In genomic region chr12:130816055-130816454, GRCh38 we compare ENCODE assay signal across 24 cellular contexts. TPM values are rescaled to one million over a fixed set of nuclear protein-coding genes. Genes with fewer than 3 reads are reported as not detected.
DNase-seq lines count a peak whose midpoint lies in the region; ATAC-seq and TF ChIP-seq lines count a peak whose summit lies in the region.
"Had no signal": no experiment of that assay in that cellular context is flagged by ENCODE, and none has a peak within 500 bp of the region (broad histone marks: within the 10 kb centered on the region; RNA-seq: fewer than 3 reads in every experiment).

No MANE protein-coding gene starts in this region.

- H3K4me1 ChIP-seq in HEK293 (ENCODE audit: control insufficient read depth, insufficient read depth, low read length) (0 out of 2 replicates have a peak, but pooled peaks cover 2% of the 10 kb centered on the region), osteoblast (ENCODE audit: insufficient read depth, low read length) (no peaks in the 10 kb centered on the region)
- H3K4me1 ChIP-seq: foreskin keratinocyte, prostate gland had no signal

- H3K79me2 ChIP-seq in osteoblast (ENCODE audit: insufficient read depth, low read length), result peaks cover 27% of the 10 kb centered on the region
- H3K79me2 ChIP-seq: hepatocyte had no signal

- H3K4me3 Mint-ChIP-seq in mesothelial cell of epicardium, result no peak overlapping the region
- H3K4me3 Mint-ChIP-seq: activated CD4-positive, alpha-beta T cell treated with anti-CD3 and anti-CD28 coated beads, Interleukin-2, amount 10 ng/mL, durations not matched to agents 24 days and 14 days; activated CD8-positive, alpha-beta memory T cell treated with anti-CD3 and anti-CD28 coated beads, Interleukin-2, amount 10 ng/mL, durations not matched to agents 7 days and 5 days; CD4-positive, CD25-positive, alpha-beta regulatory T cell; HFFc6 had no signal

- no peak for ATAC-seq in HG03565 (IDR thresholded peaks at IDR 0.05; ENCODE audit: unreplicated experiment)
- ATAC-seq: activated CD8-positive, alpha-beta memory T cell treated with anti-CD3 and anti-CD28 coated beads, Interleukin-2, amount 10 ng/mL, durations not matched to agents 7 days and 5 days; activated naive CD4-positive, alpha-beta T cell treated with anti-CD3 and anti-CD28 coated beads, Interleukin-2, amount 50 U/mL, for 72 hours; foreskin keratinocyte; Right ventricle myocardium inferior had no signal

- TF ChIP-seq CTCF in HEK293 (tag by site-specific recombination; IDR thresholded peaks at IDR 0.05), result no peak
- no peak for TF ChIP-seq CTCF in mesothelial cell of epicardium (IDR thresholded peaks at IDR 0.05; ENCODE audit: unreplicated experiment)
- no peak for TF ChIP-seq CTCF in osteoblast (IDR thresholded peaks at IDR 0.05; ENCODE audit: extremely low read depth, low read depth, low read length)

- no peak overlapping the region for H3K4me3 ChIP-seq in HEK293 (ENCODE audit: low read depth, low read length)
- no peak overlapping the region for H3K4me3 ChIP-seq in osteoblast (ENCODE audit: insufficient read depth, low read length)
- H3K4me3 ChIP-seq: hepatocyte, prostate gland had no signal

- H3K27ac ChIP-seq in HEK293 (ENCODE audit: extremely low read depth, low read depth, low read length), result no peak overlapping the region
- peak overlapping the region; percentile 70 for H3K27ac ChIP-seq in angular gyrus (ENCODE audit: low read depth, low read length)
- H3K27ac ChIP-seq in osteoblast (ENCODE audit: low read depth, low read length), result no peak overlapping the region
- H3K27ac ChIP-seq: foreskin keratinocyte, hepatocyte, prostate gland had no signal

- CTCF ChIA-PET in HEK293 (lab: Yijun Ruan, JAX), result interaction anchor here (0.6 to 2.0 kb wide), 3 partner anchors 10 to 441 kb away, joined by 3 to 10 read pairs (median 3); no protein-coding TSS in a partner anchor

- no peaks in the 10 kb centered on the region for H3K27me3 ChIP-seq in osteoblast (ENCODE audit: insufficient read depth, low read length)
- H3K27me3 ChIP-seq: foreskin keratinocyte, hepatocyte had no signal

- POLR2A ChIA-PET in HEK293 (lab: Yijun Ruan, JAX), result no interaction called here

- peaks cover 26% of the 10 kb centered on the region for H3K4me1 Mint-ChIP-seq in mesothelial cell of epicardium

- H3K36me3 Mint-ChIP-seq in mesothelial cell of epicardium, result peaks cover 5% of the 10 kb centered on the region

- H3K9me3 ChIP-seq in HEK293 (ENCODE audit: control insufficient read depth, insufficient read depth, low read depth, low read length) (no peaks in the 10 kb centered on the region), osteoblast (ENCODE audit: low read depth, low read length) (no peaks in the 10 kb centered on the region)
- H3K9me3 ChIP-seq: prostate gland had no signal

- peaks cover 9% of the 10 kb centered on the region for H4K20me1 ChIP-seq in osteoblast (ENCODE audit: insufficient read depth, low read length)

- peak overlapping the region; percentile 16 for H3K27ac Mint-ChIP-seq in mesothelial cell of epicardium
- H3K27ac Mint-ChIP-seq: activated CD4-positive, alpha-beta T cell treated with anti-CD3 and anti-CD28 coated beads, Interleukin-2, amount 10 ng/mL, durations not matched to agents 24 days and 14 days; activated CD8-positive, alpha-beta memory T cell treated with anti-CD3 and anti-CD28 coated beads, Interleukin-2, amount 10 ng/mL, durations not matched to agents 7 days and 5 days; activated naive CD4-positive, alpha-beta T cell treated with anti-CD3 and anti-CD28 coated beads, Interleukin-2, amount 50 U/mL, for 72 hours; HFFc6 had no signal

- H3K4me2 ChIP-seq in osteoblast (ENCODE audit: insufficient read depth, low read length), result no peak overlapping the region
- H3K4me2 ChIP-seq: hepatocyte had no signal

- H3K36me3 ChIP-seq in HEK293 (ENCODE audit: control insufficient read depth in 2 of 2, insufficient read depth in 1 of 2, low read length in 2 of 2) (peaks cover 0 to 33% of the 10 kb centered on the region in 2 experiments; a peak in 1 of 3 replicates), osteoblast (ENCODE audit: insufficient read depth, low read length) (peaks cover 20% of the 10 kb centered on the region)
- H3K36me3 ChIP-seq: prostate gland had no signal

- DNase-seq in ELF-1 (ENCODE audit: low read depth, low spot score) (peak; percentile 69), mesothelial cell of epicardium (ENCODE audit: low spot score in 2 of 2, unreplicated experiment in 2 of 2) (no peak), DMS 273 (lab: John Stamatoyannopoulos, UW; ENCODE audit: unreplicated experiment) (no peak), osteoblast (ENCODE audit: insufficient read length, low spot score, missing footprints) (no peak)
- no peak for DNase-seq in stimulated activated CD4-positive, alpha-beta T cell treated with anti-CD3 and anti-CD28 coated beads, Interleukin-12 subunit alpha, Interleukin-12 subunit beta, amount 100 ng/mL, for 4 hours
- DNase-seq: activated CD4-positive, alpha-beta T cell treated with anti-CD3 and anti-CD28 coated beads, Interleukin-2, amount 10 ng/mL, durations not matched to agents 24 days and 14 days; activated CD8-positive, alpha-beta memory T cell treated with anti-CD3 and anti-CD28 coated beads, Interleukin-2, amount 10 ng/mL, durations not matched to agents 7 days and 5 days; CD4-positive, CD25-positive, alpha-beta regulatory T cell; DMS 273 treated with DMSO at 0.1 percent for 48 hours; effector CD8-positive, alpha-beta T cell; foreskin keratinocyte; GDM1; HFFc6; IMR-90; NCI-H146; stimulated activated CD4-positive, alpha-beta T cell treated with anti-CD3 and anti-CD28 coated beads, Interleukin-1b, Interleukin-23, amount 100 ng/mL, for 48 hours; stimulated activated naive CD4-positive, alpha-beta T cell had no signal

- H3K9me3 Mint-ChIP-seq in mesothelial cell of epicardium, result no peaks in the 10 kb centered on the region
- H3K9me3 Mint-ChIP-seq: activated CD4-positive, alpha-beta T cell treated with anti-CD3 and anti-CD28 coated beads, Interleukin-2, amount 10 ng/mL, durations not matched to agents 24 days and 14 days; activated naive CD4-positive, alpha-beta T cell treated with anti-CD3 and anti-CD28 coated beads, Interleukin-2, amount 50 U/mL, for 72 hours; CD4-positive, CD25-positive, alpha-beta regulatory T cell; HFFc6 had no signal

- H2AFZ ChIP-seq in osteoblast (ENCODE audit: low read length), result no peak overlapping the region
- H2AFZ ChIP-seq: hepatocyte had no signal

- no peaks in the 10 kb centered on the region for H3K27me3 Mint-ChIP-seq in mesothelial cell of epicardium (ENCODE audit: low read depth)
- H3K27me3 Mint-ChIP-seq: activated CD4-positive, alpha-beta T cell treated with anti-CD3 and anti-CD28 coated beads, Interleukin-2, amount 10 ng/mL, durations not matched to agents 24 days and 14 days; activated CD8-positive, alpha-beta memory T cell treated with anti-CD3 and anti-CD28 coated beads, Interleukin-2, amount 10 ng/mL, durations not matched to agents 7 days and 5 days; CD4-positive, CD25-positive, alpha-beta regulatory T cell had no signal

TF ChIP-seq in HEK293, 187 proteins besides CTCF, POLR2A, EP300 and RAD21:
- TF ChIP-seq ZNF600 (tag by site-specific recombination; IDR thresholded peaks at IDR 0.05) (no peak), ZIC2 (tag by site-specific recombination; IDR thresholded peaks at IDR 0.05) (peak; percentile 87)

RNA-seq across cellular contexts. Expression of gene STX2, which starts 23.0 kb away (rescaled TPM):
- 14.0 to 17.3 TPM (median 16.7 TPM) in 3 replicates for total RNA-seq in mesothelial cell of epicardium
- total RNA-seq in osteoblast, result 31.2 and 43.8 TPM in 2 replicates

RNA-seq across cellular contexts. Expression of gene RAN, which starts 55.8 kb away (rescaled TPM):
- 629 to 674 TPM (median 633 TPM) in 3 replicates for total RNA-seq in mesothelial cell of epicardium
- 355 and 436 TPM in 2 replicates for total RNA-seq in osteoblast
